Comparison of ENCODE assay signal across 11 cellular contexts in the genomic region with DNA sequence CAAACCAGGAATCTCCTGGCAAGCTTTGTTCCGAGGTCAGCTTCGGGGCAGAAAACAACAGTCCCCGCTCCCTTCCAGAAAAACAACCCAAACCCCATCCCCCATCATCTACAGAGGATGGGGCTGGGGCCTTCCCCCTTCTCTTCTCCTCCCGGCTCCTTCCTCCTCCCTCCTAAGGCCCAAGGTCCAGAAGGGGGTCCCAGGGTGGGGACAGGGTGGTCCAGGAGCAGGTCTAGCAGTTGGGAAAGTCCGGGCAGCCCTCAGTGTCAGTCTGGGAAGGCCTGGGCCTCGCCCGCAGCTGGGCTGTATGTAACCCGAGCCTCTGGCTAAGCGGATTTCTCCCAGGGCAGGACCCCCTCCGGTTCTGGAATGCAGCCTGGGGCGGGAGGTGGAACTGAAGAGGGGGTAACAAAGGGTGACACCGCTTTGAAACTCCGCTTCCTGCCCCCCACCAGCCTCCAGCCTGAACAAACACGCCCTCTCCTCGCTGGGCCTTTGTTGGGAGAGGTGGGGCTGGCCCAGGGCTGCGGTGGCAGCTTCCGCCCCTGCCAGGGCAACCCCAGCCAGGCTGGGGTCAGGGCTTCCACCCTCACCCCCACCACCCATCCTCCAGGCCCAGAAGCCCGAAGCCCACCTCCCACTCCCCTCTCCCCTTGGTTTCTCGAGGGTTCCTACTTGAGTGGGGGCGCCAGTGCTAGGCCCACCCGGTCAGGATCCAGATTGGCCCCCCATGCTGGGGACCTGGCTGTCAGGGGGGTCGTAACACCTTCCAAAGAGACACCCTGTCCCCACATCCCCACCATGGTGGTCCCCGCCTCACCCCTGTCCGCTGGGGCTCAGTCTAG.
A peak's percentile ranks its signal among the peaks of the same experiment; 100 is the strongest.
DNase-seq lines count a peak whose midpoint lies in the region; ATAC-seq and TF ChIP-seq lines count a peak whose summit lies in the region.
"Had no signal": no experiment of that assay in that cellular context is flagged by ENCODE, and none has a peak within 500 bp of the region (broad histone marks: within the 10 kb centered on the region; RNA-seq: fewer than 3 reads in every experiment).

No MANE protein-coding gene starts in this region.

- H3K27ac ChIP-seq in dorsolateral prefrontal cortex (peak overlapping the region in 50 of 59 donors; percentile 5 to 81 (median 59)), neural cell (ENCODE audit: low read length) (no peak overlapping the region), Karpas-422 (ENCODE audit: low read length) (no peak overlapping the region), aorta (ENCODE audit: low read depth in 1 of 2, low read length in 2 of 2) (no peak overlapping the region)

- H3K9me2 ChIP-seq in neural cell (ENCODE audit: insufficient read depth, low read length) (no peaks in the 10 kb centered on the region), Karpas-422 (replicated peaks; ENCODE audit: insufficient read depth, low read length) (no peaks in the 10 kb centered on the region)

- 93 to 95% methylated on average over 23 to 24 of the region's 24 CpGs for WGBS in aorta, 2 donors

- TF ChIP-seq RAD21 in neural cell (conservative IDR thresholded peaks at IDR 0.05): no peak

- no peak overlapping the region for H3K4me3 Mint-ChIP-seq in Calu3 (ENCODE audit: low read depth, unreplicated experiment)

- TF ChIP-seq CTCF in Calu3 (IDR thresholded peaks at IDR 0.05; ENCODE audit: unreplicated experiment) (no peak), dorsolateral prefrontal cortex (IDR thresholded peaks at IDR 0.05 in 54 of 56, conservative IDR thresholded peaks at IDR 0.05 in 2 of 56; ENCODE audit: low read depth in 1 of 56, partially characterized antibody in 56 of 56) (no peak), neural cell (IDR thresholded peaks at IDR 0.05; ENCODE audit: poor library complexity, severe bottlenecking) (no peak)

- intact Hi-C loops in Calu3 (cut with micrococcal nuclease; ENCODE audit: unreplicated experiment): no loop called here
- intact Hi-C loops in dorsolateral prefrontal cortex (cut with DNase I): no loop called here
- intact Hi-C loops in aorta (cut with DNase I): no loop called here

- no peaks in the 10 kb centered on the region for H3K27me3 Mint-ChIP-seq in Calu3 (ENCODE audit: unreplicated experiment)

- H3K79me2 ChIP-seq in neural cell (replicated peaks; ENCODE audit: insufficient read depth, low read length) (no peaks in the 10 kb centered on the region), Karpas-422 (ENCODE audit: low read length) (no peaks in the 10 kb centered on the region)

- H3K4me1 Mint-ChIP-seq in Calu3 (ENCODE audit: low read depth, unreplicated experiment): peaks cover 27% of the 10 kb centered on the region

- H3K4me1 ChIP-seq in Karpas-422 (ENCODE audit: low read length) (0 out of 2 replicates have a peak, but pooled peaks cover 3% of the 10 kb centered on the region), aorta (ENCODE audit: control insufficient read depth in 1 of 2, insufficient read depth in 2 of 2, low read length in 2 of 2) (no peaks in the 10 kb centered on the region)

- H3K4me3 ChIP-seq in dorsolateral prefrontal cortex (no peak overlapping the region), neural cell (ENCODE audit: low read length) (no peak overlapping the region), Karpas-422 (ENCODE audit: low read length) (no peak overlapping the region), aorta (ENCODE audit: low read length in 2 of 2) (no peak overlapping the region)

- H2AFZ ChIP-seq in neural cell (ENCODE audit: low read depth, low read length) (no peak overlapping the region), Karpas-422 (ENCODE audit: low read length) (no peak overlapping the region)

- BruUV-seq in Calu3 (replicated peaks; lab: Mats Ljungman, UMichigan): no TSS peak

- H3K4me2 ChIP-seq in neural cell (ENCODE audit: low read length) (no peak overlapping the region), Karpas-422 (ENCODE audit: low read depth, low read length, poor library complexity, severe bottlenecking) (no peak overlapping the region)

- no peak for TF ChIP-seq EP300 in neural cell (conservative IDR thresholded peaks at IDR 0.05; ENCODE audit: poor library complexity, severe bottlenecking)

- H3K36me3 Mint-ChIP-seq in Calu3 (ENCODE audit: insufficient read depth, unreplicated experiment): peaks cover 11% of the 10 kb centered on the region

- no peaks in the 10 kb centered on the region for H3K9me3 Mint-ChIP-seq in Calu3 (ENCODE audit: low read depth, unreplicated experiment)

- H4K20me1 ChIP-seq in neural cell (ENCODE audit: insufficient read depth) (no peaks in the 10 kb centered on the region), Karpas-422 (ENCODE audit: insufficient read depth, low read depth, low read length) (no peaks in the 10 kb centered on the region)

- H3K27me3 ChIP-seq in dorsolateral prefrontal cortex (no peaks in the 10 kb centered on the region), neural cell (ENCODE audit: insufficient read depth, low read depth, low read length) (no peaks in the 10 kb centered on the region), Karpas-422 (ENCODE audit: low read length) (no peaks in the 10 kb centered on the region), aorta (ENCODE audit: control insufficient read depth in 1 of 2, insufficient read depth in 2 of 2, low read length in 1 of 2) (no peaks in the 10 kb centered on the region)

- CTCF ChIA-PET in Calu3 (lab: Charles Lee): no interaction called here

- H3K9me3 ChIP-seq in neural cell (ENCODE audit: low read length) (no peaks in the 10 kb centered on the region), Karpas-422 (ENCODE audit: low read length) (no peaks in the 10 kb centered on the region), aorta (ENCODE audit: control insufficient read depth, low read length) (no peaks in the 10 kb centered on the region)

- H3K27ac Mint-ChIP-seq in Calu3 (ENCODE audit: unreplicated experiment): no peak overlapping the region

- H3K9ac ChIP-seq in neural cell (ENCODE audit: low read length): peak overlapping the region; percentile 14
- H3K9ac ChIP-seq in Karpas-422 (ENCODE audit: low read length): no peak overlapping the region

- DNase-seq in Calu3 (peak; percentile 59), M059J (ENCODE audit: low read depth) (peak; percentile 98), dorsolateral prefrontal cortex (no peak), Karpas-422 (no peak), NCI-H2227 treated with DMSO at 0.1 percent for 48 hours (lab: John Stamatoyannopoulos, UW) (no peak), aorta (no peak)
- DNase-seq: activated naive CD4-positive, alpha-beta T cell treated with anti-CD3 and anti-CD28 coated beads, Interleukin-2, amount 50 U/mL, for 16 hours; GF-D8; stimulated activated CD4-positive, alpha-beta T cell treated with anti-CD3 and anti-CD28 coated beads, Interleukin-1b, Interleukin-23, amount 100 ng/mL, for 48 hours had no signal

- H3F3A ChIP-seq in neural cell (ENCODE audit: insufficient read depth, low read length, poor library complexity, severe bottlenecking): no peaks in the 10 kb centered on the region

- ATAC-seq in aorta (ENCODE audit: low FRiP score): no peak
- ATAC-seq in HG02623 (IDR thresholded peaks at IDR 0.05; ENCODE audit: unreplicated experiment): no peak

- H3K36me3 ChIP-seq in neural cell (ENCODE audit: insufficient read depth, low read length) (no peaks in the 10 kb centered on the region), Karpas-422 (ENCODE audit: insufficient read depth, low read length) (no peaks in the 10 kb centered on the region), aorta (ENCODE audit: control insufficient read depth in 1 of 2, insufficient read depth in 2 of 2, low read length in 1 of 2) (no peaks in the 10 kb centered on the region)

TF ChIP-seq in neural cell, 6 proteins besides CTCF, POLR2A, EP300 and RAD21:
- no peak for TF ChIP-seq TAF1 (IDR thresholded peaks at IDR 0.05; ENCODE audit: low read depth)
- no peak for TF ChIP-seq SMC3 (conservative IDR thresholded peaks at IDR 0.05; ENCODE audit: poor library complexity)
- TF ChIP-seq REST (IDR thresholded peaks at IDR 0.05; ENCODE audit: borderline replicate concordance): no peak
- TF ChIP-seq POLR2AphosphoS5 (IDR thresholded peaks at IDR 0.05): no peak
- TF ChIP-seq MXI1 (conservative IDR thresholded peaks at IDR 0.05; ENCODE audit: poor library complexity, severe bottlenecking): no peak
- TF ChIP-seq EZH2 (IDR thresholded peaks at IDR 0.05; ENCODE audit: borderline replicate concordance, insufficient read depth, low read length, poor library complexity, severe bottlenecking): no peak

Comparison
In these comparisons a context has a peak if more than half of its experiments do, and no peak if none do; other contexts are left out.
1. DNase-seq: peak in Calu3 (single experiment) and M059J (single experiment); none in dorsolateral prefrontal cortex (0 of 10), Karpas-422 (single experiment), NCI-H2227 treated with DMSO at 0.1 percent for 48 hours (single experiment) and aorta (0 of 2).
2. H3K27ac ChIP-seq: peak in dorsolateral prefrontal cortex (50 of 59); none in neural cell (single experiment), Karpas-422 (single experiment) and aorta (0 of 2).